ENCODE assay signal across 9 cellular contexts in the genomic region with DNA sequence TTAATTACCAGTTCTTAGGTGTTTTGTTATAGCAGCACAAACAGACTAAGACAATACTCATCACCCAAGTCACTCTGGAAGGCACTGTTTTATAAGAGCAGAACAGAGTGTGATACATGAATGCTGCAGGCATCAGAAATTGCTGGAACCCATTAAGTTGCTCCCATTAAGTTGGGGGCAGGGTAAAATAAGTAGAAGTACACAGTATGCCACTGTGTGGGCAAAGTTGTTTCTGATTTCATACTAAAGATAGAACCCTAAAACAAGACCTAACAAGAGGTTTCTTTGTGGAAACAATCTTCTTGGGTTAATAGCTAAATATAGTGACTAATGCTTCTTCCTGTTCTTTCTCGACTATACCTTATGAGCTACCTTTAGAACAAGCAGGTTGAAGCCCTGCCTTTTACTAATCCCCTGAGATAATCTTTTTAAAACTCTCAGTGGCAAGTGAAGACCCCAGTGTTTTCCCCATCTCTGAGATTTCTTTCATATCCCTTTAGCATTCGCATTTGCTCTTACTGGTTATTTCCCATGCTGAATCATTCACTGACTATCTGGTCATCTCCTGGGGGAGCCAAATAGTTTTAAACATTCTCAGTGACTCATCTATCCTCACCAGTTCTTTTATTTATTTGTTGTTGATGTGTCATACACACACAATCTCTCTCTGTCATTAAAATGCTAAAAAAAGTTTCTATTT. TPM values are rescaled to one million over a fixed set of nuclear protein-coding genes. Genes with fewer than 3 reads are reported as not detected.
DNase-seq lines count a peak whose midpoint lies in the region; ATAC-seq and TF ChIP-seq lines count a peak whose summit lies in the region.
"Had no signal": no experiment of that assay in that cellular context is flagged by ENCODE, and none has a peak within 500 bp of the region (broad histone marks: within the 10 kb centered on the region; RNA-seq: fewer than 3 reads in every experiment).

No MANE protein-coding gene starts in this region.

- H3K4me3 ChIP-seq in breast epithelium = no peak overlapping the region
- no peak overlapping the region for H3K4me3 ChIP-seq in skin epidermis

- no peaks in the 10 kb centered on the region for H3K27me3 ChIP-seq in breast epithelium

- no peaks in the 10 kb centered on the region for H3K36me3 ChIP-seq in breast epithelium

- H3K27me3 Mint-ChIP-seq in MCF 10A (ENCODE audit: insufficient read depth, unreplicated experiment) = no peaks in the 10 kb centered on the region
- no peaks in the 10 kb centered on the region for H3K27me3 Mint-ChIP-seq in progenitor cell of endocrine pancreas
- H3K27me3 Mint-ChIP-seq: brain had no signal

- H3K36me3 Mint-ChIP-seq in MCF 10A (ENCODE audit: insufficient read depth, unreplicated experiment) (no peaks in the 10 kb centered on the region), progenitor cell of endocrine pancreas (ENCODE audit: insufficient read depth) (no peaks in the 10 kb centered on the region)
- H3K36me3 Mint-ChIP-seq: brain had no signal

- H3K9me3 ChIP-seq in breast epithelium = no peaks in the 10 kb centered on the region

- POLR2A ChIA-PET in MCF 10A (lab: Yijun Ruan, JAX) = interaction anchor here (0.6 to 2.3 kb wide), 12 partner anchors 9 to 476 kb away, joined by 3 to 13 read pairs (median 5); a partner anchor contains a TSS

- TF ChIP-seq CTCF in MCF 10A (IDR thresholded peaks at IDR 0.05; ENCODE audit: unreplicated experiment) = no peak
- no peak for TF ChIP-seq CTCF in breast epithelium (IDR thresholded peaks at IDR 0.05)
- TF ChIP-seq CTCF in progenitor cell of endocrine pancreas (IDR thresholded peaks at IDR 0.05; ENCODE audit: unreplicated experiment) = no peak

- H3K27ac Mint-ChIP-seq in MCF 10A (ENCODE audit: low read depth, unreplicated experiment) (peak overlapping the region; percentile 85), progenitor cell of endocrine pancreas (no peak overlapping the region)

- H3K4me3 Mint-ChIP-seq in MCF 10A (ENCODE audit: unreplicated experiment) = peak overlapping the region; percentile 4
- no peak overlapping the region for H3K4me3 Mint-ChIP-seq in progenitor cell of endocrine pancreas (ENCODE audit: low read depth)
- H3K4me3 Mint-ChIP-seq: brain had no signal

- peak; percentile 93 for DNase-seq in MCF 10A (ENCODE audit: unreplicated experiment)
- DNase-seq in breast epithelium (ENCODE audit: low spot score in 2 of 2) = no peak
- DNase-seq in brain pericyte (ENCODE audit: low read depth, low spot score) = peak; percentile 70
- DNase-seq in NCI-H526 (lab: John Stamatoyannopoulos, UW) = no peak
- DNase-seq in progenitor cell of endocrine pancreas (ENCODE audit: low spot score, unreplicated experiment) = no peak
- no peak for DNase-seq in CD1c-positive myeloid dendritic cell (ENCODE audit: extremely low spot score)

- H3K9me3 Mint-ChIP-seq in MCF 10A (ENCODE audit: unreplicated experiment) = peaks cover 10% of the 10 kb centered on the region
- peaks cover 4% of the 10 kb centered on the region for H3K9me3 Mint-ChIP-seq in progenitor cell of endocrine pancreas (ENCODE audit: low read depth)

- peaks cover 18% of the 10 kb centered on the region for H3K4me1 Mint-ChIP-seq in MCF 10A (ENCODE audit: insufficient read depth, unreplicated experiment)
- no peaks in the 10 kb centered on the region for H3K4me1 Mint-ChIP-seq in progenitor cell of endocrine pancreas (ENCODE audit: low read depth)
- H3K4me1 Mint-ChIP-seq: brain had no signal

- CTCF ChIA-PET in MCF 10A (lab: Yijun Ruan, JAX) = interaction anchor here (0.6 to 1.8 kb wide), 5 partner anchors 42 to 638 kb away, joined by 3 to 8 read pairs (median 5); no protein-coding TSS in a partner anchor

- H3K27ac ChIP-seq in breast epithelium = no peak overlapping the region
- H3K27ac ChIP-seq in skin epidermis = peak overlapping the region in 18 of 21 experiments; percentile 2 to 77 (median 52)

- TSS peak; percentile 88 for BruUV-seq in MCF 10A (replicated peaks; lab: Mats Ljungman, UMichigan)

- TF ChIP-seq POLR2A in breast epithelium (IDR thresholded peaks at IDR 0.05) = no peak

- intact Hi-C loops in MCF 10A (cut with micrococcal nuclease) (loop anchor here (1.0 kb wide), 4 partner anchors 53 to 476 kb away; a partner anchor contains a TSS), breast epithelium (cut with DNase I; ENCODE audit: low total_unique reads) (no loop called here)

- peak; percentile 73 for ATAC-seq in HG03159 (IDR thresholded peaks at IDR 0.05; ENCODE audit: unreplicated experiment)

- no peaks in the 10 kb centered on the region for H3K4me1 ChIP-seq in breast epithelium

RNA-seq across cellular contexts. Expression of a gene that starts 52.3 kb away (rescaled TPM):
- total RNA-seq in MCF 10A (2022) = 38.7 and 44.9 TPM in 2 replicates
- 10 to 100 TPM; 29.0 to 59.4 (median 59.0) TPM for total RNA-seq in breast epithelium
- total RNA-seq in progenitor cell of endocrine pancreas = 8.4 and 14.3 TPM in 2 replicates

RNA-seq across cellular contexts. Expression of a gene that starts 52.4 kb away (rescaled TPM):
- total RNA-seq in MCF 10A (2022) = 15.4 and 17.1 TPM in 2 replicates
- total RNA-seq in breast epithelium = 10 to 100 TPM; 24.0 to 49.8 (median 44.2) TPM
- 11.4 and 11.7 TPM in 2 replicates for total RNA-seq in progenitor cell of endocrine pancreas

Comparison
In these comparisons a context has a peak if more than half of its experiments do, and no peak if none do; other contexts are left out.
1. DNase-seq: peak in MCF 10A (single experiment) and brain pericyte (single experiment); none in breast epithelium (0 of 2), NCI-H526 (0 of 2), progenitor cell of endocrine pancreas (single experiment) and CD1c-positive myeloid dendritic cell (single experiment).
2. H3K27ac ChIP-seq: peak in skin epidermis (18 of 21); none in breast epithelium (0 of 2).